Comparison of ENCODE assay signal across 9 cellular contexts in genomic region chr1:8871539-8871935, GRCh38. TPM values are rescaled to one million over a fixed set of nuclear protein-coding genes. Genes with fewer than 3 reads are reported as not detected.
DNase-seq lines count a peak whose midpoint lies in the region; ATAC-seq and TF ChIP-seq lines count a peak whose summit lies in the region.
"Had no signal": no experiment of that assay in that cellular context is flagged by ENCODE, and none has a peak within 500 bp of the region (broad histone marks: within the 10 kb centered on the region; RNA-seq: fewer than 3 reads in every experiment).

No MANE protein-coding gene starts in this region.

- no peaks in the 10 kb centered on the region for H3K27me3 ChIP-seq in Caco-2 (replicated peaks; ENCODE audit: control insufficient read depth, insufficient read depth, low read length)
- H3K27me3 ChIP-seq in IMR-90 (ENCODE audit: control insufficient read depth, insufficient read depth, low read length), result no peaks in the 10 kb centered on the region
- no peaks in the 10 kb centered on the region for H3K27me3 ChIP-seq in muscle layer of duodenum (ENCODE audit: low read depth, low read length)

- no peak for ATAC-seq in IMR-90 (ENCODE audit: low read depth)
- no peak for ATAC-seq in GM21447 (IDR thresholded peaks at IDR 0.05; ENCODE audit: unreplicated experiment)
- ATAC-seq in GM21576 (IDR thresholded peaks at IDR 0.05; ENCODE audit: unreplicated experiment), result no peak
- no peak for ATAC-seq in HG02798 (IDR thresholded peaks at IDR 0.05; ENCODE audit: poor library complexity, unreplicated experiment)

- H3K36me3 ChIP-seq in Caco-2 (ENCODE audit: control insufficient read depth, insufficient read depth, low read length), result peaks cover 15% of the 10 kb centered on the region
- H3K36me3 ChIP-seq in IMR-90 (ENCODE audit: control insufficient read depth, insufficient read depth, low read length), result peaks cover 79% of the 10 kb centered on the region
- peaks cover 68 to 72% of the 10 kb centered on the region in 2 donors for H3K36me3 ChIP-seq in muscle layer of duodenum (ENCODE audit: control insufficient read depth in 1 of 2, insufficient read depth in 2 of 2, low read length in 2 of 2)

- H3K4me3 Mint-ChIP-seq in Caco-2 (ENCODE audit: unreplicated experiment) (no peak overlapping the region), brain (peak overlapping the region; percentile 20 to 97 (median 97))

- H3K9me1 ChIP-seq in IMR-90 (ENCODE audit: insufficient read depth, low read length), result peaks cover 26% of the 10 kb centered on the region

- H3K27ac ChIP-seq in IMR-90 (ENCODE audit: insufficient read depth, low read length) (peak overlapping the region; percentile 33; the same call in 1 of the 2 replicates), muscle layer of duodenum (ENCODE audit: low read length) (peak overlapping the region; percentile 52)

- no peak overlapping the region for H4K5ac ChIP-seq in IMR-90 (ENCODE audit: low read depth, low read length)

- no peak overlapping the region for H2BK15ac ChIP-seq in IMR-90 (ENCODE audit: low read depth, low read length)

- intact Hi-C loops in Caco-2 (cut with micrococcal nuclease; ENCODE audit: unreplicated experiment) (no loop called here), IMR-90 (cut with micrococcal nuclease) (loop anchor here (5.0 kb wide), 2 partner anchors 116 to 136 kb away; no protein-coding TSS in a partner anchor), head of caudate nucleus (cut with DNase I) (no loop called here)

- TF ChIP-seq CTCF in Caco-2 (IDR thresholded peaks at IDR 0.05; ENCODE audit: insufficient read depth in 1 of 2, low read depth in 1 of 2, low read length in 1 of 2, severe bottlenecking in 1 of 2, unreplicated experiment in 1 of 2) (peak; percentile 32 to 47), IMR-90 (conservative IDR thresholded peaks at IDR 0.05; ENCODE audit: low read depth, low read length) (peak; percentile 6; the same call in 1 of the 2 replicates), brain (conservative IDR thresholded peaks at IDR 0.05) (peak; percentile 18 to 46)

- POLR2A ChIA-PET in Caco-2 (lab: Charles Lee) (interaction anchor here (0.8 kb wide), 1 partner anchor 9 kb away, joined by 3 read pairs; no protein-coding TSS in a partner anchor), IMR-90 (lab: Charles Lee; ENCODE audit: unreplicated experiment) (interaction anchor here (0.6 kb wide), 1 partner anchor 8 kb away, joined by 3 read pairs; no protein-coding TSS in a partner anchor)

- H2AFZ ChIP-seq in IMR-90 (replicated peaks; ENCODE audit: low read length, poor library complexity), result no peak overlapping the region

- H2BK20ac ChIP-seq in IMR-90 (ENCODE audit: low read depth, low read length), result no peak overlapping the region

- H3K9me3 ChIP-seq in Caco-2, result no peaks in the 10 kb centered on the region
- H3K9me3 ChIP-seq in IMR-90 (ENCODE audit: control insufficient read depth, insufficient read depth, low read length), result no peaks in the 10 kb centered on the region
- H3K9me3 ChIP-seq in muscle layer of duodenum (ENCODE audit: control insufficient read depth in 1 of 2, low read length in 2 of 2), result no peaks in the 10 kb centered on the region

- H3K18ac ChIP-seq in IMR-90 (ENCODE audit: low read depth, low read length), result no peak overlapping the region

- H3K27ac Mint-ChIP-seq in Caco-2 (ENCODE audit: unreplicated experiment), result peak overlapping the region; percentile 9
- H3K27ac Mint-ChIP-seq in brain, result peak overlapping the region; percentile 67 to 99 (median 86)

- in situ Hi-C loops in IMR-90 (cut with MboI; ENCODE audit: low sequenced_read_pairs), result loop anchor here (25.0 kb wide), 1 partner anchor 884 kb away; no protein-coding TSS in a partner anchor

- H3K4me1 ChIP-seq in Caco-2 (peaks cover 15% of the 10 kb centered on the region), IMR-90 (ENCODE audit: control insufficient read depth, insufficient read depth, low read length) (peaks cover 42% of the 10 kb centered on the region), muscle layer of duodenum (ENCODE audit: control insufficient read depth in 1 of 2, insufficient read depth in 2 of 2, low read length in 2 of 2) (peaks cover 19 to 35% of the 10 kb centered on the region in 2 donors)

- H3K27me3 Mint-ChIP-seq in Caco-2 (ENCODE audit: insufficient read depth, unreplicated experiment) (no peaks in the 10 kb centered on the region), brain (no peaks in the 10 kb centered on the region)
- H3K27me3 Mint-ChIP-seq: IgD-negative memory B cell had no signal

- H2BK5ac ChIP-seq in IMR-90 (ENCODE audit: low read depth, low read length, poor library complexity, severe bottlenecking), result no peak overlapping the region

- H3K4me1 Mint-ChIP-seq in Caco-2 (ENCODE audit: low read depth, unreplicated experiment) (peaks cover 26% of the 10 kb centered on the region), brain (peaks cover 93% of the 10 kb centered on the region)

- no peak overlapping the region for H2BK120ac ChIP-seq in IMR-90 (ENCODE audit: low read depth, low read length)

- no peak overlapping the region for H4K91ac ChIP-seq in IMR-90 (ENCODE audit: insufficient read depth, low read depth, low read length)

- H3K79me1 ChIP-seq in IMR-90 (ENCODE audit: low read depth in 1 of 2, low read length in 2 of 2), result peaks cover 54 to 81% of the 10 kb centered on the region in 2 experiments

- H2AK5ac ChIP-seq in IMR-90 (ENCODE audit: low read depth, low read length), result no peak overlapping the region

- H3K14ac ChIP-seq in IMR-90 (replicated peaks; ENCODE audit: low read depth, low read length), result no peak overlapping the region

- no TSS peak for BruUV-seq in Caco-2 (replicated peaks; lab: Mats Ljungman, UMichigan)
- BruUV-seq in IMR-90 (replicated peaks; lab: Mats Ljungman, UMichigan), result no TSS peak

- dilution Hi-C loops in IMR-90 (cut with HindIII; ENCODE audit: low sequenced_read_pairs, unreplicated experiment), result no loop called here

- no peak overlapping the region for H3K56ac ChIP-seq in IMR-90 (ENCODE audit: extremely low read depth, insufficient read depth, low read length)

- H2AK9ac ChIP-seq in IMR-90 (replicated peaks; ENCODE audit: low read depth, low read length, poor library complexity), result no peak overlapping the region

- CTCF ChIA-PET in Caco-2 (lab: Charles Lee) (no interaction called here), IMR-90 (lab: Yijun Ruan, JAX) (interaction anchor here (0.6 kb wide), 1 partner anchor 306 kb away, joined by 7 read pairs; no protein-coding TSS in a partner anchor)

- H3K4me2 ChIP-seq in IMR-90 (ENCODE audit: low read depth, low read length), result peak overlapping the region; percentile 32; the same call in 1 of the 2 replicates

- H4K20me1 ChIP-seq in IMR-90 (ENCODE audit: insufficient read depth, low read length), result peaks cover 100% of the 10 kb centered on the region

- WGBS in IMR-90 (ENCODE audit: extremely low coverage in 2 of 2, insufficient read length in 1 of 2), 2 experiments, result 60% methylated on average over 2 of the region's 7 CpGs; no CpG with 5 or more reads in 1 of the 2 experiments

- H4K8ac ChIP-seq in IMR-90 (ENCODE audit: low read depth in 2 of 2, low read length in 2 of 2), result 0 out of 4 replicates have a peak overlapping the region, but pooled peaks of 1 of the 2 experiments have one; percentile 4

- H3K9me3 Mint-ChIP-seq in Caco-2 (ENCODE audit: unreplicated experiment) (no peaks in the 10 kb centered on the region), brain (peaks cover 0 to 13% (median 2%) of the 10 kb centered on the region in 5 experiments)
- H3K9me3 Mint-ChIP-seq: IgD-negative memory B cell had no signal

- no peak overlapping the region for H3K4me3 ChIP-seq in Caco-2 (ENCODE audit: low read depth, low read length)
- H3K4me3 ChIP-seq in IMR-90 (ENCODE audit: insufficient read depth, low read depth, low read length), result no peak overlapping the region
- H3K4me3 ChIP-seq in muscle layer of duodenum (ENCODE audit: low read depth in 1 of 2, low read length in 2 of 2), result no peak overlapping the region

- H3K36me3 Mint-ChIP-seq in Caco-2 (ENCODE audit: insufficient read depth, unreplicated experiment) (peaks cover 97% of the 10 kb centered on the region), brain (peaks cover 93% of the 10 kb centered on the region)

- peak; percentile 24; the same call in 1 of the 2 replicates for TF ChIP-seq RAD21 in IMR-90 (IDR thresholded peaks at IDR 0.05; ENCODE audit: low read length)

- H3K4ac ChIP-seq in IMR-90 (ENCODE audit: low read depth, low read length), result no peak overlapping the region

- H3K23ac ChIP-seq in IMR-90 (ENCODE audit: low read depth, low read length), result 0 out of 2 replicates have a peak overlapping the region, but pooled peaks have one; percentile 39

- no peak for TF ChIP-seq POLR2A in IMR-90 (IDR thresholded peaks at IDR 0.05; ENCODE audit: low read depth, low read length)

- DNase-seq in Caco-2 (peak in 1 of 2 experiments; percentile 56), IMR-90 (no peak), head of caudate nucleus (no peak)

- peak overlapping the region; percentile 4; the same call in 1 of the 2 replicates for H3K9ac ChIP-seq in IMR-90 (ENCODE audit: low read depth, low read length)

TF ChIP-seq in IMR-90, 13 proteins besides CTCF, POLR2A, EP300 and RAD21:
- TF ChIP-seq RFX5 (IDR thresholded peaks at IDR 0.05; ENCODE audit: low read depth, low read length), result no peak
- TF ChIP-seq FOS (IDR thresholded peaks at IDR 0.05; ENCODE audit: low read depth, low read length), result no peak
- no peak for TF ChIP-seq RCOR1 (IDR thresholded peaks at IDR 0.05; ENCODE audit: insufficient replicate concordance, low read length)
- no peak for TF ChIP-seq CHD1 (IDR thresholded peaks at IDR 0.05; ENCODE audit: low read depth, low read length)
- TF ChIP-seq MAFK (IDR thresholded peaks at IDR 0.05; ENCODE audit: low read depth, low read length), result no peak
- TF ChIP-seq NFE2L2 (IDR thresholded peaks at IDR 0.05; ENCODE audit: low read depth, low read length), result no peak

RNA-seq across cellular contexts. Expression of gene ENO1, which starts 6.9 kb away (rescaled TPM):
- total RNA-seq in Caco-2 (2022) (934 and 1,037 TPM in 2 replicates), IMR-90 (2012; rRNA removed) (2,952 and 3,643 TPM in 2 replicates)
- polyA plus RNA-seq in IMR-90 (2012; rRNA removed) (2,094 and 2,125 TPM in 2 replicates), brain (ENCODE audit: insufficient read depth, low read depth, low replicate concordance) (1,172 TPM)
- polyA plus RNA-seq in IMR-90 (2012; cell fraction: cytosol; rRNA removed), result 1,308 and 1,582 TPM in 2 replicates
- polyA plus RNA-seq in IMR-90 (2012; cell fraction: nucleus; rRNA removed; ENCODE audit: low replicate concordance), result 1,133 and 1,170 TPM in 2 replicates

RNA-seq across cellular contexts. Expression of gene RERE, which starts 54.1 kb away (rescaled TPM):
- total RNA-seq in Caco-2 (2022) (85.2 and 91.1 TPM in 2 replicates), IMR-90 (2012; rRNA removed) (11.5 and 15.8 TPM in 2 replicates)
- polyA plus RNA-seq in IMR-90 (2012; rRNA removed) (13.5 and 25.1 TPM in 2 replicates), brain (ENCODE audit: insufficient read depth, low read depth, low replicate concordance) (103 TPM)
- polyA plus RNA-seq in IMR-90 (2012; cell fraction: cytosol; rRNA removed), result 7.6 and 12.1 TPM in 2 replicates
- polyA plus RNA-seq in IMR-90 (2012; cell fraction: nucleus; rRNA removed; ENCODE audit: low replicate concordance), result 27.4 and 39.6 TPM in 2 replicates
